Comparison of ENCODE assay signal across 8 cellular contexts in genomic region chr1:239951518-239952130, GRCh38.
A peak's percentile ranks its signal among the peaks of the same experiment; 100 is the strongest.
DNase-seq lines count a peak whose midpoint lies in the region; ATAC-seq, FAIRE-seq and TF ChIP-seq lines count a peak whose summit lies in the region.

No MANE protein-coding gene starts in this region.

- H2AFZ ChIP-seq in osteoblast (ENCODE audit: low read length): no peak overlapping the region

- TF ChIP-seq CTCF in AG04450 (IDR thresholded peaks at IDR 0.05; ENCODE audit: low read depth, low read length): peak; percentile 77
- peak; percentile 71 for TF ChIP-seq CTCF in fibroblast of the aortic adventitia (IDR thresholded peaks at IDR 0.05; ENCODE audit: insufficient read depth, low read length)
- peak; percentile 82 for TF ChIP-seq CTCF in osteoblast (IDR thresholded peaks at IDR 0.05; ENCODE audit: extremely low read depth, low read depth, low read length)

- CTCF ChIA-PET in AG04450 (lab: Charles Lee): interaction anchor here (0.7 to 6.2 kb wide), 22 partner anchors 9 to 780 kb away, joined by 3 to 66 read pairs (median 6); no protein-coding TSS in a partner anchor

- no peaks in the 10 kb centered on the region for H3K36me3 ChIP-seq in osteoblast (ENCODE audit: insufficient read depth, low read length)

- H3K27ac ChIP-seq in AG04450 (ENCODE audit: low read depth, low read length) (no peak overlapping the region), osteoblast (ENCODE audit: low read depth, low read length) (no peak overlapping the region)

- H3K4me2 ChIP-seq in osteoblast (ENCODE audit: insufficient read depth, low read length): no peak overlapping the region

- no peaks in the 10 kb centered on the region for H3K79me2 ChIP-seq in osteoblast (ENCODE audit: insufficient read depth, low read length)

- H3K27me3 ChIP-seq in AG04450 (ENCODE audit: control insufficient read depth, insufficient read depth, low read length) (peaks cover 2% of the 10 kb centered on the region), osteoblast (ENCODE audit: insufficient read depth, low read length) (no peaks in the 10 kb centered on the region)

- peak; percentile 61 for ATAC-seq in HG03432 (IDR thresholded peaks at IDR 0.05; ENCODE audit: unreplicated experiment)
- ATAC-seq in GM21723 (IDR thresholded peaks at IDR 0.05; ENCODE audit: unreplicated experiment): no peak

- no peaks in the 10 kb centered on the region for H3K9me3 ChIP-seq in AG04450 (ENCODE audit: control insufficient read depth, insufficient read depth, low read length)
- no peaks in the 10 kb centered on the region for H3K9me3 ChIP-seq in osteoblast (ENCODE audit: low read depth, low read length)

- POLR2A ChIA-PET in AG04450 (lab: Yijun Ruan, JAX): no interaction called here

- H3K4me3 ChIP-seq in AG04450 (ENCODE audit: low read depth, low read length) (no peak overlapping the region), fibroblast of the aortic adventitia (ENCODE audit: low read depth, low read length) (no peak overlapping the region), osteoblast (ENCODE audit: insufficient read depth, low read length) (no peak overlapping the region)

- no peaks in the 10 kb centered on the region for H3K4me1 ChIP-seq in osteoblast (ENCODE audit: insufficient read depth, low read length)

- no peaks in the 10 kb centered on the region for H4K20me1 ChIP-seq in osteoblast (ENCODE audit: insufficient read depth, low read length)

- no peak for TF ChIP-seq POLR2A in GM12892 (IDR thresholded peaks at IDR 0.05; ENCODE audit: low read depth, low read length)

- DNase-seq in AG04450 (ENCODE audit: low read depth, low spot score): peak; percentile 34
- DNase-seq in GM12892 (ENCODE audit: insufficient read length): no peak
- peak; percentile 52 for DNase-seq in NCI-H774 (lab: John Stamatoyannopoulos, UW)
- DNase-seq in activated CD8-positive, alpha-beta memory T cell treated with anti-CD3 and anti-CD28 coated beads, Interleukin-2, amount 50 U/mL, for 4 hours: peak; percentile 35
- DNase-seq in fibroblast of the aortic adventitia (ENCODE audit: low read depth): peak; percentile 83
- DNase-seq in osteoblast (ENCODE audit: insufficient read length, low spot score, missing footprints): peak; percentile 77

- FAIRE-seq in GM12892 (lab: Jason Lieb, UNC): peak; percentile 83
